1 cellular context compared by ENCODE assay signal in the genomic region with DNA sequence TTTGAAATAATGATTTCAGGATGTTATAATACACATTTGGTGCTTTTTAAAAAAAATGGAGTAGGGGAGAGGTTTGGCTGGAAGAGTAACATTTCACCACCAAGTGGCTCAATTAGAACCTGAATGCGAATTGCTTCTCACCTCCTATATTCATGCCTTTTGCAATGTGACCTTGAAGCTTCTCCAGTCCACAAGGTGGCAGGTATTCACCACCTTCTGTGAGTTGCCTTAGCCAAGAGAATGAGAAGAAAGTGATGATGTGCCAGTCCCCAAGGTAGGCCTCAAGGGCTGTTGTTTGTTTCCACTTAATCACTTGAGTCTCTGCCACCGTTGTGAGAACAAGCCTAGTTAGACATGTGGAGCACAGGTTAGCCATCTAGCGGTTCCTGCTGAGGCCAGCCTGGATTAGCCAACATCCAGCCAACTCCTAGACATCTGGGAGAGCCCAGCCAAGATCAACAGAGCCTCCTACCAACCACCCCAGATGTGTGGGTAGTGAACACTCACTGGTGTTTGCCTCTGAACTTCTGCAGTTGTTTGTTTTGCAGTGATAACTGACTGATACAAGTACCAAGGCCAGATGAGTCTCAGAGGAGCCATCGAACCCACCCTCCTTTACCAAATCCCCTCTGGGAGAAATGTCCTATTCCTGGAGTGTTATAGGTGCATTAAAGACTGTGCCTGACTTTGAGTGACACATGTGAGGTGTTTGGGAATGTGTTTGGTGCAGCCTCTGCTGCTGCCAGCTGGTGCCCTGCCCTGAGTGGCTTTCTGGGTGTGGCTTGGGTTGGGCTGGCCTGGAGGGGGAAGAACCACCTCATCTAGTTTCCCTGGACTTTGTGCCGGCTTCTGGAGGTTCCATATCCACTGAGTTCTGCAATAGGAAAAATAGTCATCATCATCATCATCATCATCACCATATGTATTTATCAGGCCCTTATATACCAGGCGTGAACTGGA.
A peak's percentile ranks its signal among the peaks of the same experiment; 100 is the strongest.
TF ChIP-seq lines count a peak whose summit lies in the region.

No MANE protein-coding gene starts in this region.

TF ChIP-seq in HepG2, 621 proteins besides CTCF, POLR2A, EP300 and RAD21 (continued from another document):
- TF ChIP-seq, protein P1, sequence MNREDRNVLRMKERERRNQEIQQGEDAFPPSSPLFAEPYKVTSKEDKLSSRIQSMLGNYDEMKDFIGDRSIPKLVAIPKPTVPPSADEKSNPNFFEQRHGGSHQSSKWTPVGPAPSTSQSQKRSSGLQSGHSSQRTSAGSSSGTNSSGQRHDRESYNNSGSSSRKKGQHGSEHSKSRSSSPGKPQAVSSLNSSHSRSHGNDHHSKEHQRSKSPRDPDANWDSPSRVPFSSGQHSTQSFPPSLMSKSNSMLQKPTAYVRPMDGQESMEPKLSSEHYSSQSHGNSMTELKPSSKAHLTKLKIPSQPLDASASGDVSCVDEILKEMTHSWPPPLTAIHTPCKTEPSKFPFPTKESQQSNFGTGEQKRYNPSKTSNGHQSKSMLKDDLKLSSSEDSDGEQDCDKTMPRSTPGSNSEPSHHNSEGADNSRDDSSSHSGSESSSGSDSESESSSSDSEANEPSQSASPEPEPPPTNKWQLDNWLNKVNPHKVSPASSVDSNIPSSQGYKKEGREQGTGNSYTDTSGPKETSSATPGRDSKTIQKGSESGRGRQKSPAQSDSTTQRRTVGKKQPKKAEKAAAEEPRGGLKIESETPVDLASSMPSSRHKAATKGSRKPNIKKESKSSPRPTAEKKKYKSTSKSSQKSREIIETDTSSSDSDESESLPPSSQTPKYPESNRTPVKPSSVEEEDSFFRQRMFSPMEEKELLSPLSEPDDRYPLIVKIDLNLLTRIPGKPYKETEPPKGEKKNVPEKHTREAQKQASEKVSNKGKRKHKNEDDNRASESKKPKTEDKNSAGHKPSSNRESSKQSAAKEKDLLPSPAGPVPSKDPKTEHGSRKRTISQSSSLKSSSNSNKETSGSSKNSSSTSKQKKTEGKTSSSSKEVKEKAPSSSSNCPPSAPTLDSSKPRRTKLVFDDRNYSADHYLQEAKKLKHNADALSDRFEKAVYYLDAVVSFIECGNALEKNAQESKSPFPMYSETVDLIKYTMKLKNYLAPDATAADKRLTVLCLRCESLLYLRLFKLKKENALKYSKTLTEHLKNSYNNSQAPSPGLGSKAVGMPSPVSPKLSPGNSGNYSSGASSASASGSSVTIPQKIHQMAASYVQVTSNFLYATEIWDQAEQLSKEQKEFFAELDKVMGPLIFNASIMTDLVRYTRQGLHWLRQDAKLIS (CRISPR knock-in tag; IDR thresholded peaks at IDR 0.05), result no peak
- no peak for TF ChIP-seq TAF1 (CRISPR knock-in tag; IDR thresholded peaks at IDR 0.05)
- TF ChIP-seq ZNF10 (CRISPR knock-in tag; IDR thresholded peaks at IDR 0.05; ENCODE audit: borderline replicate concordance, low read depth), result no peak
- no peak for TF ChIP-seq HMGXB4 (CRISPR knock-in tag; IDR thresholded peaks at IDR 0.05; ENCODE audit: borderline replicate concordance in 1 of 2, low read depth in 1 of 2)
- no peak for TF ChIP-seq ZNF264 (CRISPR knock-in tag; IDR thresholded peaks at IDR 0.05)
- no peak for TF ChIP-seq BCL6 (CRISPR knock-in tag; IDR thresholded peaks at IDR 0.05)
- no peak for TF ChIP-seq KLF12 (CRISPR knock-in tag; IDR thresholded peaks at IDR 0.05; ENCODE audit: borderline replicate concordance)
- TF ChIP-seq NR1H2 (CRISPR knock-in tag; IDR thresholded peaks at IDR 0.05; ENCODE audit: borderline replicate concordance, low read depth), result no peak
- TF ChIP-seq CSRNP2 (CRISPR knock-in tag; conservative IDR thresholded peaks at IDR 0.05; ENCODE audit: low read depth), result no peak
- TF ChIP-seq, protein P2, sequence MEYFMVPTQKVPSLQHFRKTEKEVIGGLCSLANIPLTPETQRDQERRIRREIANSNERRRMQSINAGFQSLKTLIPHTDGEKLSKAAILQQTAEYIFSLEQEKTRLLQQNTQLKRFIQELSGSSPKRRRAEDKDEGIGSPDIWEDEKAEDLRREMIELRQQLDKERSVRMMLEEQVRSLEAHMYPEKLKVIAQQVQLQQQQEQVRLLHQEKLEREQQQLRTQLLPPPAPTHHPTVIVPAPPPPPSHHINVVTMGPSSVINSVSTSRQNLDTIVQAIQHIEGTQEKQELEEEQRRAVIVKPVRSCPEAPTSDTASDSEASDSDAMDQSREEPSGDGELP (IDR thresholded peaks at IDR 0.05; ENCODE audit: borderline replicate concordance, low read depth), result no peak
- TF ChIP-seq PLRG1 (conservative IDR thresholded peaks at IDR 0.05), result no peak
- 0 out of 2 replicates have a peak, but pooled peaks have one; percentile 34 for TF ChIP-seq CREB1 (IDR thresholded peaks at IDR 0.05)
- no peak for TF ChIP-seq CREB1 (CRISPR knock-in tag; IDR thresholded peaks at IDR 0.05)
- TF ChIP-seq FOXC1 (CRISPR knock-in tag; IDR thresholded peaks at IDR 0.05; ENCODE audit: borderline replicate concordance), result no peak
- TF ChIP-seq ZMYM3 (CRISPR knock-in tag; IDR thresholded peaks at IDR 0.05), result 0 out of 2 replicates have a peak, but pooled peaks have one; percentile 12
- no peak for TF ChIP-seq ZKSCAN5 (CRISPR knock-in tag; IDR thresholded peaks at IDR 0.05)
- TF ChIP-seq STAG1 (CRISPR knock-in tag; IDR thresholded peaks at IDR 0.05), result peak; percentile 51
- no peak for TF ChIP-seq ZNF317 (CRISPR knock-in tag; IDR thresholded peaks at IDR 0.05)
- no peak for TF ChIP-seq TMF1 (CRISPR knock-in tag; IDR thresholded peaks at IDR 0.05; ENCODE audit: low read depth)
- peak; percentile 64; the same call in 1 of the 2 replicates for TF ChIP-seq RBAK (CRISPR knock-in tag; IDR thresholded peaks at IDR 0.05)
- no peak for TF ChIP-seq POLR2AphosphoS5 (IDR thresholded peaks at IDR 0.05; ENCODE audit: low read depth, low read length)
- TF ChIP-seq ZC3H4 (CRISPR knock-in tag; IDR thresholded peaks at IDR 0.05; ENCODE audit: borderline replicate concordance), result no peak
- no peak for TF ChIP-seq TFDP1 (CRISPR knock-in tag; IDR thresholded peaks at IDR 0.05; ENCODE audit: borderline replicate concordance)
- TF ChIP-seq CEBPG (CRISPR knock-in tag; IDR thresholded peaks at IDR 0.05), result no peak
